In the genomic region with DNA sequence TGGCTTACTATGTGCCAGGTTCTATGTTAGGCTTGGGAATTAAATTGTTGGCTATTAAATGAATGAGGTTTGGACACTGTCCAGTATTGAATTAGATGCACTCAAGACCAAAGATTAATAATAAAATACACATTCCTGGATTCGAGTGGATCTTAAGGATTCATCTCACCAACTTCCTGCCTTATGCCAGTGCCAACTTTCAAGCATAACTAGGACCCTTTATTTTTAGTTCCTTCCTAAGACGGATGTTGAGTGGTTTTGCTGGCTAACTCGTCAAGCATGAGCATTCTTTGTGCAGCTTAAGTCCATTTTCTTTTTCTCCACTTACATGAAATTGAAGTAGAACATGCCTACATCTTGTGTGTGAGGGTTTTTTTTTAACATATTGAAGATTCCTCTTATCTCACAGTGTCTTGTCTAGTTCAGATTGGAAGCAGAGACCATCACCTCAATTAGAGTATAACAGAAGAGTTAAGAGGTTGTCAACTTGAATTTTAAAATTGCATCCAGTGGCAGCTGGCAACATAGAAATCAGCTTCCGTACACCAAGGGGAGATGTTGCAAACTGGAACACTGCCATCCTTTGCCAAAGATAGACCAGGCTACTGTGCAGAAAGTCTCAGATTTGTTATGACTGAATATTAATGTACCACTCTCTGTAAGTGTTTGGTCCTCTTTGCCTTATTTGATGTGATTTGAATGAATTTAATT, we compare ENCODE assay signal across 1 cellular context.
TF ChIP-seq lines count a peak whose summit lies in the region.

No MANE protein-coding gene starts in this region.

TF ChIP-seq in IMR-90, 13 proteins besides CTCF, POLR2A, EP300 and RAD21:
- TF ChIP-seq MAZ (IDR thresholded peaks at IDR 0.05; ENCODE audit: borderline replicate concordance, low read depth, low read length) (no peak), SMC3 (IDR thresholded peaks at IDR 0.05; ENCODE audit: low read depth, low read length) (no peak)
- TF ChIP-seq, protein P1, sequence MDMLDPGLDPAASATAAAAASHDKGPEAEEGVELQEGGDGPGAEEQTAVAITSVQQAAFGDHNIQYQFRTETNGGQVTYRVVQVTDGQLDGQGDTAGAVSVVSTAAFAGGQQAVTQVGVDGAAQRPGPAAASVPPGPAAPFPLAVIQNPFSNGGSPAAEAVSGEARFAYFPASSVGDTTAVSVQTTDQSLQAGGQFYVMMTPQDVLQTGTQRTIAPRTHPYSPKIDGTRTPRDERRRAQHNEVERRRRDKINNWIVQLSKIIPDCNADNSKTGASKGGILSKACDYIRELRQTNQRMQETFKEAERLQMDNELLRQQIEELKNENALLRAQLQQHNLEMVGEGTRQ (IDR thresholded peaks at IDR 0.05; ENCODE audit: low read depth, low read length), result no peak
